In genomic region chrX:78527818-78528217, GRCh38 we compare ENCODE assay signal across 18 cellular contexts.
DNase-seq lines count a peak whose midpoint lies in the region; ATAC-seq, FAIRE-seq and TF ChIP-seq lines count a peak whose summit lies in the region.
"Had no signal": no experiment of that assay in that cellular context is flagged by ENCODE, and none has a peak within 500 bp of the region (broad histone marks: within the 10 kb centered on the region; RNA-seq: fewer than 3 reads in every experiment).

No MANE protein-coding gene starts in this region.

- TF ChIP-seq CTCF in AG10803 (conservative IDR thresholded peaks at IDR 0.05; ENCODE audit: low read length) (no peak), astrocyte (IDR thresholded peaks at IDR 0.05; ENCODE audit: insufficient read depth, low read depth, low read length) (no peak)

- H3K27me3 Mint-ChIP-seq in activated CD4-positive, alpha-beta T cell treated with anti-CD3 and anti-CD28 coated beads, Interleukin-2, amount 10 ng/mL, durations not matched to agents 24 days and 14 days = no peaks in the 10 kb centered on the region
- no peaks in the 10 kb centered on the region for H3K27me3 Mint-ChIP-seq in activated CD4-positive, alpha-beta T cell treated with anti-CD3 and anti-CD28 coated beads, Interleukin-2, amount 10 ng/mL, durations not matched to agents 7 days and 5 days
- H3K27me3 Mint-ChIP-seq in astrocyte (ENCODE audit: low read depth, unreplicated experiment) = no peaks in the 10 kb centered on the region

- H3K79me2 ChIP-seq in astrocyte (ENCODE audit: insufficient read depth, low read length) = no peaks in the 10 kb centered on the region

- H4K91ac ChIP-seq in mesenchymal stem cell (ENCODE audit: low read length) = no peak overlapping the region

- no peak overlapping the region for H2BK5ac ChIP-seq in mesenchymal stem cell (ENCODE audit: low read depth, low read length, poor library complexity, severe bottlenecking)

- H3K36me3 Mint-ChIP-seq in activated CD4-positive, alpha-beta T cell treated with anti-CD3 and anti-CD28 coated beads, Interleukin-2, amount 10 ng/mL, durations not matched to agents 24 days and 14 days (ENCODE audit: low read depth) = peaks cover 9% of the 10 kb centered on the region
- H3K36me3 Mint-ChIP-seq in activated CD4-positive, alpha-beta T cell treated with anti-CD3 and anti-CD28 coated beads, Interleukin-2, amount 10 ng/mL, durations not matched to agents 7 days and 5 days (ENCODE audit: low read depth) = no peaks in the 10 kb centered on the region
- H3K36me3 Mint-ChIP-seq in astrocyte (ENCODE audit: low read depth, unreplicated experiment) = no peaks in the 10 kb centered on the region
- H3K36me3 Mint-ChIP-seq: CD8-positive, alpha-beta memory T cell had no signal

- CTCF ChIA-PET in activated CD4-positive, alpha-beta T cell treated with anti-CD3 and anti-CD28 coated beads, Interleukin-2, amount 10 ng/mL, durations not matched to agents 7 days and 5 days (lab: Charles Lee) = no interaction called here

- H3K4me3 ChIP-seq in AG10803 (ENCODE audit: low read length) (no peak overlapping the region), astrocyte (ENCODE audit: insufficient read depth, low read depth, low read length) (no peak overlapping the region), mesenchymal stem cell (ENCODE audit: insufficient read depth in 1 of 2, low read depth in 1 of 2, low read length in 2 of 2) (no peak overlapping the region)
- H3K4me3 ChIP-seq: BLaER1 treated with 17β-estradiol and CSF1 and Interleukin-3, amounts not matched to agents 10 nM and 100 nM had no signal

- no peaks in the 10 kb centered on the region for H3K9me3 Mint-ChIP-seq in activated CD4-positive, alpha-beta T cell treated with anti-CD3 and anti-CD28 coated beads, Interleukin-2, amount 10 ng/mL, durations not matched to agents 24 days and 14 days
- peaks cover 2% of the 10 kb centered on the region for H3K9me3 Mint-ChIP-seq in activated CD4-positive, alpha-beta T cell treated with anti-CD3 and anti-CD28 coated beads, Interleukin-2, amount 10 ng/mL, durations not matched to agents 7 days and 5 days
- no peaks in the 10 kb centered on the region for H3K9me3 Mint-ChIP-seq in astrocyte (ENCODE audit: unreplicated experiment)
- H3K9me3 Mint-ChIP-seq: CD8-positive, alpha-beta memory T cell had no signal

- no peak overlapping the region for H3K4me2 ChIP-seq in astrocyte (ENCODE audit: low read length)
- H3K4me2 ChIP-seq in mesenchymal stem cell (ENCODE audit: low read length, poor library complexity, severe bottlenecking) = no peak overlapping the region
- H3K4me2 ChIP-seq: BLaER1 treated with 17β-estradiol and CSF1 and Interleukin-3, amounts not matched to agents 10 nM and 100 nM had no signal

- intact Hi-C loops in activated CD4-positive, alpha-beta T cell treated with anti-CD3 and anti-CD28 coated beads, Interleukin-2, amount 10 ng/mL, durations not matched to agents 24 days and 14 days (cut with micrococcal nuclease) = loop anchor here (1.0 kb wide), 1 partner anchor 10 kb away; no protein-coding TSS in a partner anchor

- H3K36me3 ChIP-seq in astrocyte (ENCODE audit: insufficient read depth, low read length) = no peaks in the 10 kb centered on the region
- H3K36me3 ChIP-seq in mesenchymal stem cell (ENCODE audit: control insufficient read depth in 1 of 2, insufficient read depth in 2 of 2, low read depth in 1 of 2, low read length in 2 of 2) = no peaks in the 10 kb centered on the region
- H3K36me3 ChIP-seq: BLaER1 treated with 17β-estradiol and CSF1 and Interleukin-3, amounts not matched to agents 10 nM and 100 nM had no signal

- H3K9me3 ChIP-seq in astrocyte (ENCODE audit: insufficient read depth, low read depth, low read length) = no peaks in the 10 kb centered on the region
- H3K9me3 ChIP-seq in mesenchymal stem cell (ENCODE audit: control insufficient read depth, low read length) = no peaks in the 10 kb centered on the region

- H3K9ac ChIP-seq in astrocyte (ENCODE audit: low read length) (no peak overlapping the region), mesenchymal stem cell (ENCODE audit: low read length) (peak overlapping the region; percentile 46)
- H3K9ac ChIP-seq: BLaER1 treated with 17β-estradiol and CSF1 and Interleukin-3, amounts not matched to agents 10 nM and 100 nM had no signal

- no peak overlapping the region for H2BK12ac ChIP-seq in mesenchymal stem cell (ENCODE audit: low read length in 2 of 2)

- no peak overlapping the region for H2BK15ac ChIP-seq in mesenchymal stem cell (ENCODE audit: low read depth, poor library complexity, severe bottlenecking)

- H2AFZ ChIP-seq in astrocyte (ENCODE audit: low read depth, low read length) = no peak overlapping the region
- H2AFZ ChIP-seq in mesenchymal stem cell (ENCODE audit: low read depth, low read length) = no peak overlapping the region

- H3K14ac ChIP-seq in mesenchymal stem cell (ENCODE audit: low read length in 2 of 2) = no peak overlapping the region

- peaks cover 18% of the 10 kb centered on the region for H3K4me1 Mint-ChIP-seq in activated CD4-positive, alpha-beta T cell treated with anti-CD3 and anti-CD28 coated beads, Interleukin-2, amount 10 ng/mL, durations not matched to agents 24 days and 14 days
- peaks cover 12% of the 10 kb centered on the region for H3K4me1 Mint-ChIP-seq in activated CD4-positive, alpha-beta T cell treated with anti-CD3 and anti-CD28 coated beads, Interleukin-2, amount 10 ng/mL, durations not matched to agents 7 days and 5 days
- peaks cover 6% of the 10 kb centered on the region for H3K4me1 Mint-ChIP-seq in astrocyte (ENCODE audit: low read depth, unreplicated experiment)

- POLR2A ChIA-PET in activated CD4-positive, alpha-beta T cell treated with anti-CD3 and anti-CD28 coated beads, Interleukin-2, amount 10 ng/mL, durations not matched to agents 7 days and 5 days (lab: Charles Lee) = no interaction called here

- no peak for DNase-seq in activated CD4-positive, alpha-beta T cell treated with anti-CD3 and anti-CD28 coated beads, Interleukin-2, amount 10 ng/mL, durations not matched to agents 24 days and 14 days
- DNase-seq in activated CD4-positive, alpha-beta T cell treated with anti-CD3 and anti-CD28 coated beads, Interleukin-2, amount 10 ng/mL, durations not matched to agents 7 days and 5 days = no peak
- DNase-seq in AG10803 (ENCODE audit: low read depth) (peak; percentile 6), astrocyte (ENCODE audit: low read depth) (no peak), mesenchymal stem cell (no peak), COLO829 (ENCODE audit: low spot score) (no peak)
- DNase-seq in stimulated activated CD4-positive, alpha-beta T cell treated with anti-CD3 and anti-CD28 coated beads, Interleukin-2, amount 100 ng/mL, for 48 hours = no peak
- DNase-seq: CD8-positive, alpha-beta memory T cell; DMS79 treated with DMSO at 0.1 percent for 48 hours; Karpas-422; MM.1S; NCI-H1105; NCI-H1694; NCI-H510A treated with DMSO at 0.1 percent for 48 hours; NCI-H82 had no signal

- no peak overlapping the region for H3K4me3 Mint-ChIP-seq in activated CD4-positive, alpha-beta T cell treated with anti-CD3 and anti-CD28 coated beads, Interleukin-2, amount 10 ng/mL, durations not matched to agents 24 days and 14 days
- H3K4me3 Mint-ChIP-seq in activated CD4-positive, alpha-beta T cell treated with anti-CD3 and anti-CD28 coated beads, Interleukin-2, amount 10 ng/mL, durations not matched to agents 7 days and 5 days = no peak overlapping the region
- H3K4me3 Mint-ChIP-seq in astrocyte (ENCODE audit: unreplicated experiment) = no peak overlapping the region
- H3K4me3 Mint-ChIP-seq: CD8-positive, alpha-beta memory T cell had no signal

- H3K27ac Mint-ChIP-seq in activated CD4-positive, alpha-beta T cell treated with anti-CD3 and anti-CD28 coated beads, Interleukin-2, amount 10 ng/mL, durations not matched to agents 24 days and 14 days = peak overlapping the region; percentile 83
- no peak overlapping the region for H3K27ac Mint-ChIP-seq in activated CD4-positive, alpha-beta T cell treated with anti-CD3 and anti-CD28 coated beads, Interleukin-2, amount 10 ng/mL, durations not matched to agents 7 days and 5 days
- H3K27ac Mint-ChIP-seq in astrocyte (ENCODE audit: unreplicated experiment) = no peak overlapping the region
- H3K27ac Mint-ChIP-seq: CD8-positive, alpha-beta memory T cell had no signal

- H3K23ac ChIP-seq in mesenchymal stem cell (ENCODE audit: low read length in 2 of 2) = no peak overlapping the region

- no CpG with 5 or more reads among the region's 1 CpG for WGBS in mesenchymal stem cell

- H2AK5ac ChIP-seq in mesenchymal stem cell (ENCODE audit: low read length, severe bottlenecking) = no peak overlapping the region

- H4K20me1 ChIP-seq in astrocyte (ENCODE audit: insufficient read depth, low read length) = no peaks in the 10 kb centered on the region
- H4K20me1 ChIP-seq: BLaER1 treated with 17β-estradiol and CSF1 and Interleukin-3, amounts not matched to agents 10 nM and 100 nM had no signal

- no peaks in the 10 kb centered on the region for H3K4me1 ChIP-seq in astrocyte (ENCODE audit: insufficient read depth, low read length)
- H3K4me1 ChIP-seq in mesenchymal stem cell (ENCODE audit: control insufficient read depth, insufficient read depth, low read depth, low read length) = no peaks in the 10 kb centered on the region

- FAIRE-seq in astrocyte (lab: Jason Lieb, UNC) = no peak

- H4K8ac ChIP-seq in mesenchymal stem cell (ENCODE audit: low read length) = no peak overlapping the region

- H3K79me1 ChIP-seq in mesenchymal stem cell (replicated peaks; ENCODE audit: low read length, poor library complexity, severe bottlenecking) = no peaks in the 10 kb centered on the region

- no peak overlapping the region for H2BK120ac ChIP-seq in mesenchymal stem cell (ENCODE audit: low read depth, low read length)

- ATAC-seq in GM18511 (IDR thresholded peaks at IDR 0.05; ENCODE audit: unreplicated experiment) = no peak
- ATAC-seq: HCT116 had no signal

- H3K18ac ChIP-seq in mesenchymal stem cell (ENCODE audit: low read depth in 1 of 2, low read length in 2 of 2) = no peak overlapping the region

- H3K27me3 ChIP-seq in astrocyte (ENCODE audit: insufficient read depth, low read length) = no peaks in the 10 kb centered on the region
- H3K27me3 ChIP-seq in mesenchymal stem cell (ENCODE audit: control insufficient read depth in 1 of 2, insufficient read depth in 1 of 2, low read length in 2 of 2) = no peaks in the 10 kb centered on the region

- peak overlapping the region; percentile 6 for H3K27ac ChIP-seq in astrocyte (ENCODE audit: low read depth, low read length)
- H3K27ac ChIP-seq in mesenchymal stem cell (ENCODE audit: low read length, poor library complexity, severe bottlenecking) = no peak overlapping the region
- H3K27ac ChIP-seq: BLaER1 treated with 17β-estradiol and CSF1 and Interleukin-3, amounts not matched to agents 10 nM and 100 nM had no signal

- H3K4ac ChIP-seq in mesenchymal stem cell (ENCODE audit: low read depth in 1 of 2, low read length in 2 of 2) = no peak overlapping the region
